In genomic region chr14:52313493-52313881, GRCh38 we compare ENCODE assay signal across 8 cellular contexts. TPM values are rescaled to one million over a fixed set of nuclear protein-coding genes. Genes with fewer than 3 reads are reported as not detected.
DNase-seq lines count a peak whose midpoint lies in the region; ATAC-seq and TF ChIP-seq lines count a peak whose summit lies in the region.

No MANE protein-coding gene starts in this region.

- H3K9me3 ChIP-seq in BLaER1 (no peaks in the 10 kb centered on the region), ectodermal cell (ENCODE audit: control insufficient read depth, low read length) (no peaks in the 10 kb centered on the region), body of pancreas (no peaks in the 10 kb centered on the region)

- no peak for TF ChIP-seq CTCF in NB4 (IDR thresholded peaks at IDR 0.05; ENCODE audit: low read depth, low read length)
- TF ChIP-seq CTCF in nephron (IDR thresholded peaks at IDR 0.05; ENCODE audit: unreplicated experiment in 3 of 3): no peak
- no peak for TF ChIP-seq CTCF in body of pancreas (IDR thresholded peaks at IDR 0.05)

- no peaks in the 10 kb centered on the region for H3K36me3 Mint-ChIP-seq in nephron (ENCODE audit: low read depth)

- peaks cover under 1% of the 10 kb centered on the region; the same call in 1 of the 2 replicates for H3K36me3 ChIP-seq in BLaER1
- H3K36me3 ChIP-seq in ectodermal cell (ENCODE audit: control insufficient read depth, insufficient read depth, low read length): no peaks in the 10 kb centered on the region
- H3K36me3 ChIP-seq in body of pancreas (replicated peaks in 1 of 2; ENCODE audit: insufficient read depth in 1 of 2, low read depth in 2 of 2): no peaks in the 10 kb centered on the region

- H3K27me3 ChIP-seq in BLaER1: no peaks in the 10 kb centered on the region
- H3K27me3 ChIP-seq in ectodermal cell (ENCODE audit: control insufficient read depth, insufficient read depth, low read length, poor library complexity, severe bottlenecking): peaks cover 70% of the 10 kb centered on the region
- H3K27me3 ChIP-seq in body of pancreas: peaks cover 0 to 6% of the 10 kb centered on the region in 2 donors

- DNase-seq in NB4 (ENCODE audit: low read depth) (no peak), HT-29 (ENCODE audit: low spot score) (no peak), HuH-7.5 (ENCODE audit: low spot score) (no peak), body of pancreas (no peak)

- peaks cover 12% of the 10 kb centered on the region for H4K20me1 ChIP-seq in BLaER1

- H3K4me3 ChIP-seq in BLaER1 (peak overlapping the region; percentile 93), NB4 (ENCODE audit: low read depth, low read length) (peak overlapping the region; percentile 40), ectodermal cell (ENCODE audit: insufficient read depth, low read depth, low read length) (peak overlapping the region; percentile 38), body of pancreas (peak overlapping the region in 1 of 2 donors; percentile 24)

- TF ChIP-seq POLR2A in NB4 (IDR thresholded peaks at IDR 0.05; ENCODE audit: extremely low read depth, insufficient read length) (no peak), body of pancreas (IDR thresholded peaks at IDR 0.05) (no peak)

- 69 to 72% methylated on average over 10 of the region's 10 CpGs for WGBS in ectodermal cell, 2 experiments
- 24 to 41% methylated on average over 10 of the region's 10 CpGs for WGBS in body of pancreas, 2 donors

- H3K27ac Mint-ChIP-seq in nephron: peak overlapping the region; percentile 91 to 93 (median 91)

- H3K9me3 Mint-ChIP-seq in nephron: no peaks in the 10 kb centered on the region

- peak overlapping the region; percentile 88 for H3K9ac ChIP-seq in BLaER1

- peak overlapping the region; percentile 98 for H3K4me2 ChIP-seq in BLaER1

- H3K4me1 ChIP-seq in BLaER1: peaks cover 61% of the 10 kb centered on the region
- H3K4me1 ChIP-seq in ectodermal cell (ENCODE audit: control insufficient read depth, insufficient read depth, low read length): peaks cover 4% of the 10 kb centered on the region
- peaks cover 18% of the 10 kb centered on the region for H3K4me1 ChIP-seq in body of pancreas

- H3K4me3 Mint-ChIP-seq in nephron: peak overlapping the region; percentile 85 to 90 (median 89)

- peaks cover 53% of the 10 kb centered on the region for H3K27me3 Mint-ChIP-seq in nephron (ENCODE audit: low read depth)

- peak overlapping the region; percentile 87 for H3K27ac ChIP-seq in BLaER1
- H3K27ac ChIP-seq in ectodermal cell (ENCODE audit: insufficient read depth, low read depth, low read length, poor library complexity, severe bottlenecking): no peak overlapping the region
- H3K27ac ChIP-seq in body of pancreas: peak overlapping the region in 2 of 4 donors; percentile 3 to 40

- peaks cover 37% of the 10 kb centered on the region for H3K4me1 Mint-ChIP-seq in nephron

- ATAC-seq in GM18870 (IDR thresholded peaks at IDR 0.05; ENCODE audit: unreplicated experiment) (no peak), body of pancreas (no peak)

- intact Hi-C loops in body of pancreas (cut with DNase I): no loop called here

RNA-seq across cellular contexts. Expression of gene PTGER2, which starts 0.6 kb away (rescaled TPM):
- polyA plus RNA-seq in ectodermal cell (2013, experiment 1 of 4): not detected
- not detected for polyA plus RNA-seq in ectodermal cell (2013, experiment 2 of 4)
- polyA plus RNA-seq in ectodermal cell (2013, experiment 3 of 4): not detected
- polyA plus RNA-seq in ectodermal cell (2013, experiment 4 of 4): not detected
- total RNA-seq in HT-29 (2014; rRNA removed; shearing (Covaris generic)): not detected in 2 replicates
- 1 to 10 TPM in 1 of 2 donors, not detected in 1; 2.3 TPM for total RNA-seq in body of pancreas

RNA-seq across cellular contexts. Expression of gene PTGDR, which starts 46.0 kb away (rescaled TPM):
- polyA plus RNA-seq in ectodermal cell (2013, experiment 1 of 4): 0.69 TPM
- polyA plus RNA-seq in ectodermal cell (2013, experiment 2 of 4): 0.46 TPM
- polyA plus RNA-seq in ectodermal cell (2013, experiment 3 of 4): 0.32 TPM
- polyA plus RNA-seq in ectodermal cell (2013, experiment 4 of 4): 0.36 TPM
- not detected in 2 replicates for total RNA-seq in HT-29 (2014; rRNA removed; shearing (Covaris generic))
- under 1 TPM in 1 of 2 donors, not detected in 1; 0.26 TPM for total RNA-seq in body of pancreas
